In the genomic region with DNA sequence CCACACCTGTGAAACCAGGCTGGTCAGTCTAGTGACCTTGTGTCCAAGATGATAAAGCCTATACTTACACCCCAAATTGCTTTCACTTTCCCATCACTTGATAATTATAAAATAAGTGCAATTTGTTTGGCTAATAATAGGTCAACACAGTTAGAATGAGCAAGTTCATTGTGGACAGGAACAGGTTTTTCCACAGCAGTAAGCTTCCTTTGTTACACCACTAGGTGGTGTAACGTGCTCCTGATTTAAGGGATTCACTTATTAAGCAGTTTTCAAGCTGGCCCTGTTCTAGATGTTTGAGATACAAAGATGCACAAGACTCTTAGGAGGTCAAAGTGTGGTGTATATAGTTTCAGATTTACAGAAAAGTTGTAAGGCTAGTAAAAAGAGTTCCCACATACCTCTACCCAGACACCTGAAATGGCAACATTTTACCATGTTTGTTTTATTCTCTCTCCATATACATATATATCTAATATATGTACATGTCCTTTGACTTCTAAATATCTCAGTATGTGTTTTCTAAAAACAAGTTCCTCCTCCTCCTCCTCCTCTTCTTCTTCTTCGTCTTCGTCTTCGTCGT, we compare ENCODE assay signal across 9 cellular contexts. TPM values are rescaled to one million over a fixed set of nuclear protein-coding genes. Genes with fewer than 3 reads are reported as not detected.
DNase-seq lines count a peak whose midpoint lies in the region; ATAC-seq and TF ChIP-seq lines count a peak whose summit lies in the region.
"Had no signal": no experiment of that assay in that cellular context is flagged by ENCODE, and none has a peak within 500 bp of the region (broad histone marks: within the 10 kb centered on the region; RNA-seq: fewer than 3 reads in every experiment).

No MANE protein-coding gene starts in this region.

- no peaks in the 10 kb centered on the region for H3K79me2 ChIP-seq in OCI-LY3 (ENCODE audit: low read length)

- H3K27ac Mint-ChIP-seq in endodermal cell = no peak overlapping the region
- H3K27ac Mint-ChIP-seq: dendritic cell treated with granulocyte-macrophage colony-stimulating factor and Interleukin-4, amounts not matched to agents 40 ng/mL and 50 ng/mL, for 4 days had no signal

- 75 to 100% methylated on average over 4 to 5 of the region's 5 CpGs for WGBS in endodermal cell (ENCODE audit: insufficient coverage in 1 of 2, insufficient read length in 1 of 2), 2 experiments
- WGBS in psoas muscle, 3 donors = 68 to 73% (median 71%) methylated on average over 5 of the region's 5 CpGs

- H4K20me1 ChIP-seq in OCI-LY3 (ENCODE audit: insufficient read depth, low read length) = no peaks in the 10 kb centered on the region

- no peak overlapping the region for H3K27ac ChIP-seq in OCI-LY3 (ENCODE audit: low read length)
- no peak overlapping the region for H3K27ac ChIP-seq in endodermal cell (ENCODE audit: low read depth, low read length)
- no peak overlapping the region for H3K27ac ChIP-seq in psoas muscle

- H3K4me3 ChIP-seq in GM12875 (ENCODE audit: low read depth, low read length) (no peak overlapping the region), OCI-LY3 (ENCODE audit: low read length) (no peak overlapping the region), endodermal cell (ENCODE audit: low read length) (no peak overlapping the region), psoas muscle (no peak overlapping the region)

- intact Hi-C loops in psoas muscle (cut with DNase I) = loop anchor here (5.0 kb wide), 3 partner anchors 68 to 138 kb away; a partner anchor contains a TSS

- DNase-seq in ACHN (peak; percentile 40), endodermal cell (no peak), psoas muscle (no peak), ureter (ENCODE audit: low spot score) (no peak)
- DNase-seq in activated CD4-positive, CD25-positive, alpha-beta regulatory T cell treated with anti-CD3 and anti-CD28 coated beads, Interleukin-2, amount 50 U/mL, for 72 hours = no peak

- H3K9me3 ChIP-seq in OCI-LY3 (ENCODE audit: insufficient read depth, low read length) (no peaks in the 10 kb centered on the region), endodermal cell (ENCODE audit: control insufficient read depth, low read length) (no peaks in the 10 kb centered on the region), psoas muscle (no peaks in the 10 kb centered on the region)

- ATAC-seq in HG03175 (IDR thresholded peaks at IDR 0.05; ENCODE audit: unreplicated experiment) (peak; percentile 62), psoas muscle (peak in 2 of 4 donors; percentile 56 to 66)

- no peak overlapping the region for H3K4me3 Mint-ChIP-seq in endodermal cell
- H3K4me3 Mint-ChIP-seq: dendritic cell treated with granulocyte-macrophage colony-stimulating factor and Interleukin-4, amounts not matched to agents 40 ng/mL and 50 ng/mL, for 4 days had no signal

- H3K27me3 ChIP-seq in OCI-LY3 (ENCODE audit: low read depth, low read length) (no peaks in the 10 kb centered on the region), endodermal cell (ENCODE audit: control insufficient read depth, insufficient read depth, low read length, poor library complexity, severe bottlenecking) (peaks cover 42% of the 10 kb centered on the region), psoas muscle (ENCODE audit: insufficient read depth in 3 of 3, low read length in 2 of 3) (no peaks in the 10 kb centered on the region)

- H3K36me3 Mint-ChIP-seq in endodermal cell (ENCODE audit: low read depth) = no peaks in the 10 kb centered on the region

- H3K4me1 ChIP-seq in OCI-LY3 (ENCODE audit: low read length) (peaks cover 4% of the 10 kb centered on the region; the same call in 1 of the 2 replicates), endodermal cell (ENCODE audit: control insufficient read depth, insufficient read depth, low read length) (no peaks in the 10 kb centered on the region), psoas muscle (no peaks in the 10 kb centered on the region)

- TF ChIP-seq CTCF in GM12875 (IDR thresholded peaks at IDR 0.05; ENCODE audit: borderline replicate concordance, insufficient read depth, low read depth, low read length) (peak; percentile 61; the same call in 1 of the 2 replicates), OCI-LY3 (IDR thresholded peaks at IDR 0.05; ENCODE audit: low read depth, low read length) (peak; percentile 68), endodermal cell (conservative IDR thresholded peaks at IDR 0.05) (peak; percentile 86), psoas muscle (IDR thresholded peaks at IDR 0.05) (peak; percentile 49)

- in situ Hi-C loops in ACHN (cut with HindIII; ENCODE audit: low pct_ligation_motif_present, low pct_unique_long_range_greater_than_20kb, low sequenced_read_pairs) = loop anchor here (25.0 kb wide), 1 partner anchor 133 kb away; a partner anchor contains a TSS

- H2AFZ ChIP-seq in OCI-LY3 (ENCODE audit: low read depth, low read length) = no peak overlapping the region

- H3K9ac ChIP-seq in OCI-LY3 (ENCODE audit: low read length) (no peak overlapping the region), endodermal cell (ENCODE audit: extremely low read depth, low read length, poor library complexity, severe bottlenecking) (no peak overlapping the region)

- no peaks in the 10 kb centered on the region for H3K4me1 Mint-ChIP-seq in endodermal cell

- H3K36me3 ChIP-seq in OCI-LY3 (replicated peaks; ENCODE audit: low read depth, low read length) = no peaks in the 10 kb centered on the region
- no peaks in the 10 kb centered on the region for H3K36me3 ChIP-seq in endodermal cell (ENCODE audit: control insufficient read depth, insufficient read depth, low read length)
- H3K36me3 ChIP-seq in psoas muscle (ENCODE audit: insufficient read depth in 1 of 2, low read depth in 1 of 2) = no peaks in the 10 kb centered on the region

- no peak overlapping the region for H3K4me2 ChIP-seq in OCI-LY3 (ENCODE audit: low read length)

- peaks cover 43% of the 10 kb centered on the region for H3K27me3 Mint-ChIP-seq in endodermal cell (ENCODE audit: insufficient read depth)

- peaks cover 1% of the 10 kb centered on the region for H3K9me3 Mint-ChIP-seq in endodermal cell

RNA-seq across cellular contexts. Expression of a gene that starts 6.8 kb away (rescaled TPM):
- total RNA-seq in endodermal cell (10 to 100 TPM; 11.7 to 13.4 TPM), psoas muscle (10 to 100 TPM; 10.6 to 19.6 (median 16.1) TPM), ureter (67.6 TPM)
- polyA plus RNA-seq in endodermal cell (2013, experiment 1 of 2) = 15.1 TPM
- 12.3 TPM for polyA plus RNA-seq in endodermal cell (2013, experiment 2 of 2)
- 10 to 100 TPM; 13.0 to 29.6 (median 27.9) TPM for polyA plus RNA-seq in psoas muscle
